8 cellular contexts compared by ENCODE assay signal in the genomic region with DNA sequence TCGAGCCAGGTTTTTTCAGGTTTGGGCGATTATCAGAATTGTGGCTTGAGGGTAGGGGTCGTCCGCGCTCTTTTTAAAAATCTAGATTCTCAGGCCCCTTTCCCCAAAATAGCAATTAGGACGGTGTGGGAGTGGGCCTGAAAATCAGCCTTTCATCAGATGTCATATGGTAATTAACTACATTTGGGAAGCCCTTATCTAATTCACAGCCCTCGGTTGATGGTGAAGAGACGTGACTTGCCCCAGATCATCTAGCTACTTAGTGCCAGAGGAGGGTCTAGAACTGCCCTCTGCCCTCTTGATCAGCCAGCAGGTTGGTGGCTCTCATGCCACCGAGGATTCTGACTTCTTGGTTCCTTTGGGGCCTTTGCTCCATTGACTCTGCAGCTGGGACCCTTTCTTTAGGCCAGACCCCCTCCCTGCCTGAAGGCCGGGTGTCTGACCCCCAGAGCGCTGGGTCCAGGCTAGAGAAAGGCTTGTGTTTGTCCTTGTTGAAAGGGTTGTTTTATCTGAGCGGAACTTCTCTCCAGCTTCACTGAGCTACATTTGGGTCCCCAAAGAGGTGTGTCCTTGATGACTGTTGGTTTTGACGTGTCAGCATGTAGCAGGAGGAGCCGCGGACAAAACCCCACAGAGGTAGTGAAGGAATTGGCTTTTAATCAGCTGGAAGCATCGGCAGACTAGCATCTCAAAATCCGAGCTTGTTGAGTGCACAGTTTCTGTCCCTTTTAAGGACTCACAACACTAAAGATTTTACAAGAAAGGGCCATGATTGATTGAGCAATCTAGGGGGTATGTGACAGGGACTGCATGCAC. TPM values are rescaled to one million over a fixed set of nuclear protein-coding genes. Genes with fewer than 3 reads are reported as not detected.
DNase-seq lines count a peak whose midpoint lies in the region; ATAC-seq, FAIRE-seq and TF ChIP-seq lines count a peak whose summit lies in the region.

No MANE protein-coding gene starts in this region.

- H3K4me1 ChIP-seq in keratinocyte (ENCODE audit: control insufficient read depth, extremely low read depth, insufficient read depth, low read length): peaks cover 28% of the 10 kb centered on the region

- DNase-seq in RCC 7860 (ENCODE audit: low spot score) (peak; percentile 45), keratinocyte (ENCODE audit: low read depth, low spot score) (no peak), NCI-H1417 treated with DMSO at 0.1 percent for 48 hours (lab: John Stamatoyannopoulos, UW) (no peak)
- DNase-seq in stimulated activated effector memory CD8-positive, alpha-beta T cell treated with anti-CD3 and anti-CD28 coated beads, Interleukin-12 subunit alpha, Interleukin-12 subunit beta, amount 100 ng/mL, for 72 hours (ENCODE audit: low spot score in 2 of 2): peak in 1 of 2 donors; percentile 75
- DNase-seq in activated CD4-positive, CD25-positive, alpha-beta regulatory T cell treated with anti-CD3 and anti-CD28 coated beads, Interleukin-2, amount 50 U/mL, for 72 hours: no peak

- H3K79me2 ChIP-seq in keratinocyte (ENCODE audit: control insufficient read depth, insufficient read depth, low read length): peaks cover 53% of the 10 kb centered on the region

- peak overlapping the region; percentile 99 for H3K9ac ChIP-seq in keratinocyte (ENCODE audit: control insufficient read depth, extremely low read depth, insufficient read depth, low read length)

- WGBS in adipose tissue, 3 donors: 8 to 18% (median 12%) methylated on average over 17 of the region's 17 CpGs

- ATAC-seq in GM18505 (IDR thresholded peaks at IDR 0.05; ENCODE audit: unreplicated experiment): peak; percentile 26
- peak; percentile 30 for ATAC-seq in HG02798 (IDR thresholded peaks at IDR 0.05; ENCODE audit: poor library complexity, unreplicated experiment)
- ATAC-seq in stimulated activated effector memory CD8-positive, alpha-beta T cell treated with anti-CD3 and anti-CD28 coated beads, Interleukin-12 subunit alpha, Interleukin-12 subunit beta, amount 100 ng/mL, for 72 hours: peak; percentile 41

- peak; percentile 41 for TF ChIP-seq POLR2A in GM18505 (IDR thresholded peaks at IDR 0.05; ENCODE audit: borderline replicate concordance, extremely low read depth, insufficient read depth, insufficient read length)

- H3K9me3 ChIP-seq in keratinocyte (ENCODE audit: control insufficient read depth, low read depth, low read length): no peaks in the 10 kb centered on the region

- H3K9me1 ChIP-seq in keratinocyte (ENCODE audit: control insufficient read depth, extremely low read depth, insufficient read depth, low read length): peaks cover 6% of the 10 kb centered on the region

- FAIRE-seq in RCC 7860 (lab: Jason Lieb, UNC): no peak
- FAIRE-seq in keratinocyte (lab: Jason Lieb, UNC): no peak

- peaks cover 34% of the 10 kb centered on the region for H4K20me1 ChIP-seq in keratinocyte (ENCODE audit: control insufficient read depth, extremely low read depth, insufficient read depth, low read length)

- peaks cover 64% of the 10 kb centered on the region for H3K36me3 Mint-ChIP-seq in stimulated activated effector memory CD8-positive, alpha-beta T cell treated with anti-CD3 and anti-CD28 coated beads, Interleukin-12 subunit alpha, Interleukin-12 subunit beta, amount 100 ng/mL, for 72 hours

- H3K4me1 Mint-ChIP-seq in stimulated activated effector memory CD8-positive, alpha-beta T cell treated with anti-CD3 and anti-CD28 coated beads, Interleukin-12 subunit alpha, Interleukin-12 subunit beta, amount 100 ng/mL, for 72 hours: peaks cover 33% of the 10 kb centered on the region

- H3K27ac ChIP-seq in adipose tissue (ENCODE audit: low read depth, low read length) (peak overlapping the region; percentile 87), keratinocyte (ENCODE audit: control insufficient read depth, insufficient read depth, low read length) (peak overlapping the region; percentile 98)

- H3K4me3 ChIP-seq in keratinocyte (ENCODE audit: control insufficient read depth in 2 of 3, extremely low read depth in 1 of 3, insufficient read depth in 2 of 3, low read depth in 1 of 3, low read length in 3 of 3): peak overlapping the region; percentile 82 to 99 (median 97)

- no peak for TF ChIP-seq CTCF in keratinocyte (optimal IDR thresholded peaks at IDR 0.05 in 1 of 3, IDR thresholded peaks at IDR 0.05 in 1 of 3, conservative IDR thresholded peaks at IDR 0.05 in 1 of 3; ENCODE audit: extremely low read depth in 1 of 3, insufficient read depth in 2 of 3, low read length in 3 of 3)

- dilution Hi-C loops in keratinocyte (cut with MboI; ENCODE audit: extremely low pct_ligation_motif_present, low sequenced_read_pairs): no loop called here

- H3K9me3 Mint-ChIP-seq in stimulated activated effector memory CD8-positive, alpha-beta T cell treated with anti-CD3 and anti-CD28 coated beads, Interleukin-12 subunit alpha, Interleukin-12 subunit beta, amount 100 ng/mL, for 72 hours: no peaks in the 10 kb centered on the region

- H3K36me3 ChIP-seq in keratinocyte (ENCODE audit: control insufficient read depth in 2 of 2, extremely low read depth in 1 of 2, insufficient read depth in 2 of 2, low read length in 2 of 2): peaks cover 22 to 29% of the 10 kb centered on the region in 2 experiments

- peak overlapping the region; percentile 100 for H3K4me2 ChIP-seq in keratinocyte (ENCODE audit: control insufficient read depth, extremely low read depth, insufficient read depth, low read depth, low read length)

- no peaks in the 10 kb centered on the region for H3K27me3 ChIP-seq in keratinocyte (ENCODE audit: control insufficient read depth, extremely low read depth, insufficient read depth, low read length)

- H3K4me3 Mint-ChIP-seq in stimulated activated effector memory CD8-positive, alpha-beta T cell treated with anti-CD3 and anti-CD28 coated beads, Interleukin-12 subunit alpha, Interleukin-12 subunit beta, amount 100 ng/mL, for 72 hours: peak overlapping the region; percentile 84

- H3K27ac Mint-ChIP-seq in stimulated activated effector memory CD8-positive, alpha-beta T cell treated with anti-CD3 and anti-CD28 coated beads, Interleukin-12 subunit alpha, Interleukin-12 subunit beta, amount 100 ng/mL, for 72 hours: peak overlapping the region; percentile 93

- H2AFZ ChIP-seq in keratinocyte (ENCODE audit: control insufficient read depth, low read length): no peak overlapping the region

RNA-seq across cellular contexts. Expression of a gene that starts 0.9 kb away (rescaled TPM):
- polyA plus RNA-seq in adipose tissue (10 to 100 TPM in 2 of 3 donors, 1 to 10 TPM in 1; 6.7 to 15.9 (median 11.4) TPM), keratinocyte (27.5 to 28.2 TPM (median 27.7 TPM) in 3 replicates)
- polyA plus RNA-seq in keratinocyte (2011; ENCODE audit: low read depth): 16.4 TPM
- 18.2 and 20.9 TPM in 2 replicates for polyA plus RNA-seq in keratinocyte (2011; cell fraction: cytosol; rRNA removed)
- polyA plus RNA-seq in keratinocyte (2011; cell fraction: nucleus; rRNA removed): 34.6 and 35.1 TPM in 2 replicates
- polyA plus RNA-seq in keratinocyte (2012; ENCODE audit: low replicate concordance): 21.1 and 27.8 TPM in 2 replicates
- polyA minus RNA-seq in keratinocyte: 32.1 to 64.2 TPM (median 35.7 TPM) in 3 replicates
- polyA minus RNA-seq in keratinocyte (2011; cell fraction: cytosol; rRNA and poly(A)+ RNA removed): 51.6 TPM
- 28.2 and 30.8 TPM in 2 replicates for polyA minus RNA-seq in keratinocyte (2011; cell fraction: nucleus; rRNA and poly(A)+ RNA removed)

RNA-seq across cellular contexts. Expression of a gene that starts 16.8 kb away (rescaled TPM):
- polyA plus RNA-seq in adipose tissue: 10 to 100 TPM in 2 of 3 donors, 1 to 10 TPM in 1; 8.3 to 22.4 (median 16.2) TPM
- 8.5 to 10.6 TPM (median 8.9 TPM) in 3 replicates for polyA plus RNA-seq in keratinocyte
- polyA plus RNA-seq in keratinocyte (2011; ENCODE audit: low read depth): 34.8 TPM
- polyA plus RNA-seq in keratinocyte (2011; cell fraction: cytosol; rRNA removed): 2.9 and 7.9 TPM in 2 replicates
- 4.1 and 4.9 TPM in 2 replicates for polyA plus RNA-seq in keratinocyte (2011; cell fraction: nucleus; rRNA removed)
- polyA plus RNA-seq in keratinocyte (2012; ENCODE audit: low replicate concordance): 20.8 and 27.8 TPM in 2 replicates
- polyA minus RNA-seq in keratinocyte: 4.0 to 14.3 TPM (median 4.4 TPM) in 3 replicates
- 10.0 TPM for polyA minus RNA-seq in keratinocyte (2011; cell fraction: cytosol; rRNA and poly(A)+ RNA removed)
- polyA minus RNA-seq in keratinocyte (2011; cell fraction: nucleus; rRNA and poly(A)+ RNA removed): 4.4 and 7.2 TPM in 2 replicates
